1 cellular context compared by ENCODE assay signal in genomic region chr11:6388747-6389146, GRCh38.
TF ChIP-seq lines count a peak whose summit lies in the region.

No MANE protein-coding gene starts in this region.

TF ChIP-seq in HepG2, 621 proteins besides CTCF, POLR2A, EP300 and RAD21:
- TF ChIP-seq ZNF891 (CRISPR knock-in tag; IDR thresholded peaks at IDR 0.05): no peak
- no peak for TF ChIP-seq BORCS8-MEF2B (CRISPR knock-in tag; IDR thresholded peaks at IDR 0.05)
- no peak for TF ChIP-seq TSC22D2 (CRISPR knock-in tag; IDR thresholded peaks at IDR 0.05; ENCODE audit: borderline replicate concordance)
- no peak for TF ChIP-seq ELF3 (CRISPR knock-in tag; IDR thresholded peaks at IDR 0.05)
- TF ChIP-seq ZNF136 (CRISPR knock-in tag; IDR thresholded peaks at IDR 0.05; ENCODE audit: low read depth): no peak
- TF ChIP-seq HNRNPK (IDR thresholded peaks at IDR 0.05; ENCODE audit: low read depth, low read length, poor library complexity, severe bottlenecking): no peak
- TF ChIP-seq PTBP1 (IDR thresholded peaks at IDR 0.05; ENCODE audit: low read depth, low read length, poor library complexity, severe bottlenecking): no peak
- TF ChIP-seq SSRP1 (CRISPR knock-in tag; IDR thresholded peaks at IDR 0.05): no peak
- TF ChIP-seq PRDM10 (CRISPR knock-in tag; IDR thresholded peaks at IDR 0.05; ENCODE audit: low read depth): no peak
- no peak for TF ChIP-seq NCOA2 (CRISPR knock-in tag; IDR thresholded peaks at IDR 0.05)
- TF ChIP-seq ZNF225 (CRISPR knock-in tag; IDR thresholded peaks at IDR 0.05): no peak
- no peak for TF ChIP-seq IKZF4 (CRISPR knock-in tag; IDR thresholded peaks at IDR 0.05; ENCODE audit: borderline replicate concordance, low read depth, not compliant biosample characterization)
- TF ChIP-seq RNF2 (conservative IDR thresholded peaks at IDR 0.05; ENCODE audit: low read depth): no peak
- no peak for TF ChIP-seq SIN3A (IDR thresholded peaks at IDR 0.05; ENCODE audit: borderline replicate concordance, low read depth, low read length)
- TF ChIP-seq TFE3 (CRISPR knock-in tag; IDR thresholded peaks at IDR 0.05): no peak
- TF ChIP-seq ZNF205 (CRISPR knock-in tag; IDR thresholded peaks at IDR 0.05): no peak
- TF ChIP-seq MAFF (IDR thresholded peaks at IDR 0.05; ENCODE audit: low read depth, low read length): no peak
- TF ChIP-seq NR2F1 (CRISPR knock-in tag; IDR thresholded peaks at IDR 0.05): no peak
TF ChIP-seq in HepG2: peak in this region for 0.
